Comparison of ENCODE assay signal across 12 cellular contexts in genomic region chr1:178664278-178664677, GRCh38.
DNase-seq lines count a peak whose midpoint lies in the region; ATAC-seq and TF ChIP-seq lines count a peak whose summit lies in the region.
"Had no signal": no experiment of that assay in that cellular context is flagged by ENCODE, and none has a peak within 500 bp of the region (broad histone marks: within the 10 kb centered on the region; RNA-seq: fewer than 3 reads in every experiment).

No MANE protein-coding gene starts in this region.

- H3K4me1 ChIP-seq in esophagus muscularis mucosa, result no peaks in the 10 kb centered on the region

- 78% methylated on average over 5 of the region's 5 CpGs for WGBS in esophagus muscularis mucosa

- no peak overlapping the region for H3K27ac Mint-ChIP-seq in type B pancreatic cell

- no peaks in the 10 kb centered on the region for H3K27me3 ChIP-seq in esophagus muscularis mucosa

- DNase-seq in esophagus muscularis mucosa (ENCODE audit: extremely low spot score) (peak; percentile 60), type B pancreatic cell (ENCODE audit: extremely low spot score, unreplicated experiment) (no peak), AG08396 (ENCODE audit: low spot score) (no peak), GOT3 (lab: John Stamatoyannopoulos, UW) (no peak)
- DNase-seq in activated CD4-positive, alpha-beta T cell treated with anti-CD3 and anti-CD28 coated beads, Interleukin-2, amount 50 U/mL, for 4 hours, result no peak
- DNase-seq: DND-41, IMR-90, left ventricle myocardium superior had no signal

- H3K4me3 Mint-ChIP-seq in type B pancreatic cell, result no peak overlapping the region

- H3K4me1 Mint-ChIP-seq in type B pancreatic cell (ENCODE audit: unreplicated experiment), result no peaks in the 10 kb centered on the region

- H3K36me3 Mint-ChIP-seq in type B pancreatic cell, result no peaks in the 10 kb centered on the region

- no peak for TF ChIP-seq EP300 in esophagus muscularis mucosa (IDR thresholded peaks at IDR 0.05)

- H3K9me3 Mint-ChIP-seq in type B pancreatic cell, result no peaks in the 10 kb centered on the region

- no peak overlapping the region for H3K4me3 ChIP-seq in esophagus muscularis mucosa
- H3K4me3 ChIP-seq: skin epidermis had no signal

- H3K27ac ChIP-seq in esophagus muscularis mucosa (replicated peaks in 1 of 4), result no peak overlapping the region
- H3K27ac ChIP-seq: skin epidermis had no signal

- no peaks in the 10 kb centered on the region for H3K36me3 ChIP-seq in esophagus muscularis mucosa

- H3K9me3 ChIP-seq in esophagus muscularis mucosa, result no peaks in the 10 kb centered on the region

- H3K27me3 Mint-ChIP-seq in type B pancreatic cell, result peaks cover 3% of the 10 kb centered on the region

- TF ChIP-seq POLR2A in esophagus muscularis mucosa (IDR thresholded peaks at IDR 0.05; ENCODE audit: low read depth), result no peak

- ATAC-seq in GM18867 (IDR thresholded peaks at IDR 0.05; ENCODE audit: unreplicated experiment) (peak; percentile 78), GM21825 (IDR thresholded peaks at IDR 0.05; ENCODE audit: unreplicated experiment) (peak; percentile 83), HG03521 (IDR thresholded peaks at IDR 0.05; ENCODE audit: unreplicated experiment) (peak; percentile 74)
- ATAC-seq: left ventricle myocardium superior had no signal

- intact Hi-C loops in esophagus muscularis mucosa (cut with DNase I), result no loop called here

- no peak for TF ChIP-seq CTCF in esophagus muscularis mucosa (IDR thresholded peaks at IDR 0.05)
- no peak for TF ChIP-seq CTCF in type B pancreatic cell (conservative IDR thresholded peaks at IDR 0.05)
